Comparison of ENCODE assay signal across 1 cellular context in genomic region chr5:150142189-150142788, GRCh38.
TF ChIP-seq lines count a peak whose summit lies in the region.

No MANE protein-coding gene starts in this region.

TF ChIP-seq in HepG2, 621 proteins besides CTCF, POLR2A, EP300 and RAD21 (continued from another document and continues in another):
- peak; percentile 49; the same call in 1 of the 2 replicates for TF ChIP-seq ZNF331 (CRISPR knock-in tag; IDR thresholded peaks at IDR 0.05)
- TF ChIP-seq MXD4 (CRISPR knock-in tag; IDR thresholded peaks at IDR 0.05) = no peak
- TF ChIP-seq NCOA5 (CRISPR knock-in tag; IDR thresholded peaks at IDR 0.05) = no peak
- TF ChIP-seq NONO (IDR thresholded peaks at IDR 0.05) = no peak
- TF ChIP-seq NONO (CRISPR knock-in tag; conservative IDR thresholded peaks at IDR 0.05) = no peak
- TF ChIP-seq MYC (CRISPR knock-in tag; IDR thresholded peaks at IDR 0.05; ENCODE audit: borderline replicate concordance) = no peak
- no peak for TF ChIP-seq ZNF550 (CRISPR knock-in tag; IDR thresholded peaks at IDR 0.05; ENCODE audit: borderline replicate concordance)
- no peak for TF ChIP-seq ZNF576 (CRISPR knock-in tag; IDR thresholded peaks at IDR 0.05)
- TF ChIP-seq ELF1 (CRISPR knock-in tag; IDR thresholded peaks at IDR 0.05) = no peak
- no peak for TF ChIP-seq NFYC (CRISPR knock-in tag; IDR thresholded peaks at IDR 0.05)
- no peak for TF ChIP-seq MLLT10 (CRISPR knock-in tag; IDR thresholded peaks at IDR 0.05)
- TF ChIP-seq ZBTB8A (CRISPR knock-in tag; IDR thresholded peaks at IDR 0.05; ENCODE audit: borderline replicate concordance, low read depth) = no peak
- no peak for TF ChIP-seq AHR (CRISPR knock-in tag; IDR thresholded peaks at IDR 0.05)
- TF ChIP-seq MXD3 (CRISPR knock-in tag; IDR thresholded peaks at IDR 0.05) = peak; percentile 46; the same call in 1 of the 2 replicates
- TF ChIP-seq ZNF703 (CRISPR knock-in tag; IDR thresholded peaks at IDR 0.05; ENCODE audit: borderline replicate concordance) = no peak
- TF ChIP-seq ZC3H13 (CRISPR knock-in tag; IDR thresholded peaks at IDR 0.05) = no peak
- TF ChIP-seq ONECUT2 (CRISPR knock-in tag; IDR thresholded peaks at IDR 0.05) = no peak; the same call in 1 of the 2 replicates
- no peak for TF ChIP-seq EZH2 (conservative IDR thresholded peaks at IDR 0.05; ENCODE audit: low read depth, low read length)
- TF ChIP-seq ASH2L (IDR thresholded peaks at IDR 0.05; ENCODE audit: insufficient read length, low read depth, low read length) = no peak
- no peak for TF ChIP-seq ZNF557 (CRISPR knock-in tag; IDR thresholded peaks at IDR 0.05)
- TF ChIP-seq RFXAP (CRISPR knock-in tag; IDR thresholded peaks at IDR 0.05; ENCODE audit: borderline replicate concordance) = no peak; the same call in 1 of the 2 replicates
- TF ChIP-seq PRDM15 (CRISPR knock-in tag; IDR thresholded peaks at IDR 0.05) = peak; percentile 51; the same call in 1 of the 2 replicates
- TF ChIP-seq ZNF317 (CRISPR knock-in tag; IDR thresholded peaks at IDR 0.05) = no peak
- 0 out of 2 replicates have a peak, but pooled peaks have one; percentile 14 for TF ChIP-seq ZSCAN9 (CRISPR knock-in tag; IDR thresholded peaks at IDR 0.05; ENCODE audit: borderline replicate concordance)
- no peak for TF ChIP-seq PRDM10 (CRISPR knock-in tag; IDR thresholded peaks at IDR 0.05; ENCODE audit: low read depth)
- peak; percentile 26; the same call in 1 of the 2 replicates for TF ChIP-seq FOXA3 (CRISPR knock-in tag; IDR thresholded peaks at IDR 0.05)
- TF ChIP-seq ZNF430 (CRISPR knock-in tag; IDR thresholded peaks at IDR 0.05) = no peak
- no peak for TF ChIP-seq TERF1 (CRISPR knock-in tag; IDR thresholded peaks at IDR 0.05)
- no peak for TF ChIP-seq ZBTB44 (CRISPR knock-in tag; IDR thresholded peaks at IDR 0.05)
- TF ChIP-seq SIX1 (CRISPR knock-in tag; IDR thresholded peaks at IDR 0.05; ENCODE audit: borderline replicate concordance) = no peak
- no peak for TF ChIP-seq HDAC2 (CRISPR knock-in tag; IDR thresholded peaks at IDR 0.05)
- no peak for TF ChIP-seq UBTF (CRISPR knock-in tag; IDR thresholded peaks at IDR 0.05)
- TF ChIP-seq ZNF574 (CRISPR knock-in tag; IDR thresholded peaks at IDR 0.05) = peak; percentile 22; the same call in 1 of the 2 replicates
- no peak for TF ChIP-seq PAWR (CRISPR knock-in tag; IDR thresholded peaks at IDR 0.05; ENCODE audit: borderline replicate concordance)
- TF ChIP-seq HOMEZ (CRISPR knock-in tag; IDR thresholded peaks at IDR 0.05; ENCODE audit: low read depth) = no peak
- no peak for TF ChIP-seq CEBPG (CRISPR knock-in tag; IDR thresholded peaks at IDR 0.05)
- peak; percentile 97 for TF ChIP-seq ZNF687 (CRISPR knock-in tag; IDR thresholded peaks at IDR 0.05)
- no peak for TF ChIP-seq ZNF3 (CRISPR knock-in tag; IDR thresholded peaks at IDR 0.05)
- no peak for TF ChIP-seq HCFC1 (IDR thresholded peaks at IDR 0.05; ENCODE audit: low read depth, low read length)
